Comparison of ENCODE assay signal across 8 cellular contexts in genomic region chr1:93814059-93814794, GRCh38.
A peak's percentile ranks its signal among the peaks of the same experiment; 100 is the strongest.
DNase-seq lines count a peak whose midpoint lies in the region; ATAC-seq and TF ChIP-seq lines count a peak whose summit lies in the region.

No MANE protein-coding gene starts in this region.

- intact Hi-C loops in natural killer cell (cut with micrococcal nuclease), result loop anchor here (1.0 to 5.0 kb wide), 5 partner anchors 30 to 509 kb away; partner anchors contain the start of gene BCAR3
- intact Hi-C loops in upper lobe of right lung (cut with DNase I), result loop anchor here (5.0 kb wide), 1 partner anchor 182 kb away; no protein-coding TSS in a partner anchor

- no peaks in the 10 kb centered on the region for H3K36me3 ChIP-seq in upper lobe of right lung

- H3K4me3 Mint-ChIP-seq in activated CD4-positive, alpha-beta memory T cell treated with anti-CD3 and anti-CD28 coated beads, Interleukin-2, amount 10 ng/mL, durations not matched to agents 7 days and 5 days, result no peak overlapping the region
- H3K4me3 Mint-ChIP-seq in natural killer cell, result no peak overlapping the region

- no peaks in the 10 kb centered on the region for H3K9me3 Mint-ChIP-seq in activated CD4-positive, alpha-beta memory T cell treated with anti-CD3 and anti-CD28 coated beads, Interleukin-2, amount 10 ng/mL, durations not matched to agents 7 days and 5 days
- no peaks in the 10 kb centered on the region for H3K9me3 Mint-ChIP-seq in natural killer cell

- peaks cover 36% of the 10 kb centered on the region for H3K4me1 ChIP-seq in upper lobe of right lung

- no peak overlapping the region for H3K4me3 ChIP-seq in upper lobe of right lung

- peaks cover 2% of the 10 kb centered on the region for H3K27me3 Mint-ChIP-seq in activated CD4-positive, alpha-beta memory T cell treated with anti-CD3 and anti-CD28 coated beads, Interleukin-2, amount 10 ng/mL, durations not matched to agents 7 days and 5 days
- no peaks in the 10 kb centered on the region for H3K27me3 Mint-ChIP-seq in natural killer cell (ENCODE audit: low read depth in 2 of 2)

- peak; percentile 100 for TF ChIP-seq CTCF in C4-2B (conservative IDR thresholded peaks at IDR 0.05)
- peak; percentile 93 for TF ChIP-seq CTCF in natural killer cell (IDR thresholded peaks at IDR 0.05)
- peak; percentile 95 for TF ChIP-seq CTCF in upper lobe of right lung (IDR thresholded peaks at IDR 0.05)

- peak; percentile 92 for DNase-seq in HT-29 (ENCODE audit: low spot score)
- DNase-seq in NCI-H748 (lab: John Stamatoyannopoulos, UW; ENCODE audit: unreplicated experiment), result peak; percentile 47
- DNase-seq in activated CD4-positive, alpha-beta memory T cell treated with anti-CD3 and anti-CD28 coated beads, Interleukin-2, amount 10 ng/mL, durations not matched to agents 7 days and 5 days, result peak; percentile 63
- peak; percentile 76 for DNase-seq in fibroblast of gingiva (ENCODE audit: low read depth)
- DNase-seq in natural killer cell, result peak; percentile 40
- no peak for DNase-seq in upper lobe of right lung

- CTCF ChIA-PET in activated CD4-positive, alpha-beta memory T cell treated with anti-CD3 and anti-CD28 coated beads, Interleukin-2, amount 10 ng/mL, durations not matched to agents 7 days and 5 days (lab: Charles Lee), result interaction anchor here (0.7 to 9.5 kb wide), 27 partner anchors 9 to 509 kb away, joined by 3 to 314 read pairs (median 5); partner anchors contain the start of gene BCAR3

- H3K27ac Mint-ChIP-seq in activated CD4-positive, alpha-beta memory T cell treated with anti-CD3 and anti-CD28 coated beads, Interleukin-2, amount 10 ng/mL, durations not matched to agents 7 days and 5 days, result no peak overlapping the region
- H3K27ac Mint-ChIP-seq in natural killer cell, result no peak overlapping the region

- H3K27ac ChIP-seq in C4-2B (no peak overlapping the region), upper lobe of right lung (no peak overlapping the region)

- H3K9me3 ChIP-seq in upper lobe of right lung, result no peaks in the 10 kb centered on the region

- peak; percentile 46 for ATAC-seq in GM19023 (IDR thresholded peaks at IDR 0.05; ENCODE audit: unreplicated experiment)
- ATAC-seq in natural killer cell, result peak; percentile 60 to 69 (median 60)
- peak; percentile 90 for ATAC-seq in upper lobe of right lung

- POLR2A ChIA-PET in activated CD4-positive, alpha-beta memory T cell treated with anti-CD3 and anti-CD28 coated beads, Interleukin-2, amount 10 ng/mL, durations not matched to agents 7 days and 5 days (lab: Charles Lee), result interaction anchor here (1.0 to 2.0 kb wide), 5 partner anchors 32 to 185 kb away, joined by 3 to 10 read pairs (median 5); no protein-coding TSS in a partner anchor

- peaks cover 30% of the 10 kb centered on the region for H3K4me1 Mint-ChIP-seq in activated CD4-positive, alpha-beta memory T cell treated with anti-CD3 and anti-CD28 coated beads, Interleukin-2, amount 10 ng/mL, durations not matched to agents 7 days and 5 days
- H3K4me1 Mint-ChIP-seq in natural killer cell, result peaks cover 22 to 23% of the 10 kb centered on the region in 2 donors

- H3K27me3 ChIP-seq in upper lobe of right lung, result no peaks in the 10 kb centered on the region

- H3K36me3 Mint-ChIP-seq in activated CD4-positive, alpha-beta memory T cell treated with anti-CD3 and anti-CD28 coated beads, Interleukin-2, amount 10 ng/mL, durations not matched to agents 7 days and 5 days (ENCODE audit: low read depth), result no peaks in the 10 kb centered on the region
- H3K36me3 Mint-ChIP-seq in natural killer cell, result no peaks in the 10 kb centered on the region
